10 cellular contexts compared by ENCODE assay signal in genomic region chr19:10817291-10818038, GRCh38. TPM values are rescaled to one million over a fixed set of nuclear protein-coding genes. Genes with fewer than 3 reads are reported as not detected.
A peak's percentile ranks its signal among the peaks of the same experiment; 100 is the strongest.
DNase-seq lines count a peak whose midpoint lies in the region; ATAC-seq and TF ChIP-seq lines count a peak whose summit lies in the region.
"Had no signal": no experiment of that assay in that cellular context is flagged by ENCODE, and none has a peak within 500 bp of the region (broad histone marks: within the 10 kb centered on the region; RNA-seq: fewer than 3 reads in every experiment).

No MANE protein-coding gene starts in this region.

- peak overlapping the region; percentile 83 for H3K4me3 Mint-ChIP-seq in osteocyte (ENCODE audit: unreplicated experiment)
- H3K4me3 Mint-ChIP-seq: activated naive CD8-positive, alpha-beta T cell; CD14-positive monocyte had no signal

- H3K27me3 ChIP-seq in ACC112 (ENCODE audit: insufficient read depth, low read length) = no peaks in the 10 kb centered on the region

- H3K36me3 Mint-ChIP-seq in osteocyte (ENCODE audit: unreplicated experiment) = peaks cover 34% of the 10 kb centered on the region

- H3K4me1 ChIP-seq in ACC112 (ENCODE audit: control insufficient read depth, insufficient read depth, low read length, unreplicated experiment) = peaks cover 39% of the 10 kb centered on the region

- H3K27ac Mint-ChIP-seq in osteocyte (ENCODE audit: unreplicated experiment) = peak overlapping the region; percentile 98
- H3K27ac Mint-ChIP-seq: activated naive CD8-positive, alpha-beta T cell had no signal

- peaks cover 30% of the 10 kb centered on the region for H3K79me2 ChIP-seq in ACC112 (ENCODE audit: control insufficient read depth, insufficient read depth, low read length, unreplicated experiment)

- DNase-seq in RPMI7951 (ENCODE audit: low read depth) = peak; percentile 96
- DNase-seq in fibroblast of the conjunctiva (ENCODE audit: low read depth) = peak; percentile 96
- peak; percentile 92 for DNase-seq in osteocyte (ENCODE audit: extremely low spot score, unreplicated experiment)
- DNase-seq in NCI-H1436 treated with DMSO at 0.1 percent for 48 hours (lab: John Stamatoyannopoulos, UW) = no peak
- DNase-seq in GDM1 (lab: John Stamatoyannopoulos, UW) = no peak

- no peaks in the 10 kb centered on the region for H3K9me3 Mint-ChIP-seq in osteocyte (ENCODE audit: unreplicated experiment)

- no peak for TF ChIP-seq CTCF in osteocyte (IDR thresholded peaks at IDR 0.05)

- no peak overlapping the region for H2AFZ ChIP-seq in ACC112 (ENCODE audit: low read length, unreplicated experiment)

- H3K4me1 Mint-ChIP-seq in osteocyte (ENCODE audit: unreplicated experiment) = peaks cover 47% of the 10 kb centered on the region

- H3K4me3 ChIP-seq in ACC112 (ENCODE audit: low read depth, low read length) = peak overlapping the region; percentile 99

- H3K36me3 ChIP-seq in ACC112 (ENCODE audit: insufficient read depth, low read length) = peaks cover 11% of the 10 kb centered on the region; the same call in 1 of the 2 replicates

- no peaks in the 10 kb centered on the region for H3K27me3 Mint-ChIP-seq in osteocyte (ENCODE audit: unreplicated experiment)
- H3K27me3 Mint-ChIP-seq: activated naive CD8-positive, alpha-beta T cell had no signal

- ATAC-seq in GM18873 (IDR thresholded peaks at IDR 0.05; ENCODE audit: low FRiP score, unreplicated experiment) = no peak
- ATAC-seq in GM21423 (IDR thresholded peaks at IDR 0.05; ENCODE audit: unreplicated experiment) = no peak

- peak overlapping the region; percentile 98 for H3K27ac ChIP-seq in ACC112 (ENCODE audit: low read depth, low read length)

RNA-seq across cellular contexts. Expression of gene TMED1, which starts 18.5 kb away (rescaled TPM):
- total RNA-seq in RPMI7951 (2014; rRNA removed; shearing (Covaris generic)) = 39.8 and 77.3 TPM in 2 replicates
- 33.6 and 35.5 TPM in 2 replicates for total RNA-seq in osteocyte

RNA-seq across cellular contexts. Expression of gene C19orf38, which starts 30.8 kb away (rescaled TPM):
- total RNA-seq in RPMI7951 (2014; rRNA removed; shearing (Covaris generic)) = 0.36 TPM in 1 of 2 replicates, not detected in the other
- 0.27 TPM in 1 of 2 replicates, not detected in the other for total RNA-seq in osteocyte

RNA-seq across cellular contexts. Expression of gene CARM1, which starts 53.9 kb away (rescaled TPM):
- total RNA-seq in RPMI7951 (2014; rRNA removed; shearing (Covaris generic)) = 22.2 and 23.9 TPM in 2 replicates
- total RNA-seq in osteocyte = 66.7 and 70.8 TPM in 2 replicates

Comparison
In these comparisons a context has a peak if more than half of its experiments do, and no peak if none do; other contexts are left out.
1. DNase-seq: peak in RPMI7951 (single experiment), fibroblast of the conjunctiva (single experiment) and osteocyte (single experiment); none in NCI-H1436 treated with DMSO at 0.1 percent for 48 hours (single experiment) and GDM1 (single experiment).